In the genomic region with DNA sequence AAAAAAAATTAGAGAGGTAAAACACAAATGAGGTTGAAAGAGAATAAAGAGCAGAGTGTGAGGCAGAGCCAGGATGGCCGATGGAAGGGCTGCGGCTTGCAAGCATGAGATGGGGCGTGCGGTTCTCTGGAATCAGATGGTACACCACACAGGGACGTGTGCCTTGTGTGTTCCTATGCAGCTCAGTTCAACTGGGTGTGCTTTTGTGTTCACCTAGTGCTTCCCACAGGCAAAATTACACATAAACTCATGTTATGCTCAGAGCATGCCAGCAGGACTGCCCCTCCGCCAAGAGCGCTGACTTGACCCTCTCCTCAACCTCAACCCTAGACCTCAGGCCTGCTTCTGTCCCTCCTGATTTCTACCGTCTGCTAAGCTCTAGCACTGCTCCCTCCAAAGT, we compare ENCODE assay signal across 20 cellular contexts. TPM values are rescaled to one million over a fixed set of nuclear protein-coding genes. Genes with fewer than 3 reads are reported as not detected.
"Had no signal": no experiment of that assay in that cellular context is flagged by ENCODE, and none has a peak within 500 bp of the region (broad histone marks: within the 10 kb centered on the region; RNA-seq: fewer than 3 reads in every experiment).

No MANE protein-coding gene starts in this region.

- H3K4me1 ChIP-seq: foreskin keratinocyte, upper lobe of right lung had no signal

- H3K27me3 ChIP-seq: foreskin keratinocyte, ovary, upper lobe of right lung had no signal

- H3K4me3 ChIP-seq: ovary, thoracic aorta, upper lobe of right lung had no signal

- DNase-seq: activated CD4-positive, alpha-beta T cell treated with anti-CD3 and anti-CD28 coated beads for 1 hour; activated CD4-positive, alpha-beta T cell treated with anti-CD3 and anti-CD28 coated beads, Interleukin-2, amount 50 U/mL, for 48 hours; activated effector memory CD4-positive, alpha-beta T cell treated with anti-CD3 and anti-CD28 coated beads, Interleukin-2, amount 50 U/mL, for 16 hours; activated T-cell treated with anti-CD3 and anti-CD28 coated beads, Interleukin-2, amount 50 U/mL, for 4 hours; cortex of kidney; effector CD4-positive, alpha-beta T cell; foreskin keratinocyte; glutamatergic neuron; hypothalamus; mesendoderm; ovary; T-cell; T1000; upper lobe of right lung had no signal

- H3K4me3 Mint-ChIP-seq: activated T-cell treated with anti-CD3 and anti-CD28 coated beads, Interleukin-2, amount 50 U/mL, for 4 hours; neural crest cell; T-cell had no signal

- H3K9me3 Mint-ChIP-seq: activated naive CD4-positive, alpha-beta T cell treated with anti-CD3 and anti-CD28 coated beads, Interleukin-2, amount 50 U/mL, for 72 hours; activated T-cell treated with anti-CD3 and anti-CD28 coated beads, Interleukin-2, amount 50 U/mL, for 4 hours; neural crest cell; T-cell had no signal

- H3K36me3 ChIP-seq: ovary had no signal

- H3K27me3 Mint-ChIP-seq: T-cell had no signal

- H3K4me1 Mint-ChIP-seq: neural crest cell had no signal

- H3K9me3 ChIP-seq: ovary, thoracic aorta, upper lobe of right lung had no signal

- H3K27ac ChIP-seq: foreskin keratinocyte, ovary, thoracic aorta, upper lobe of right lung, VCaP had no signal

- ATAC-seq: activated naive CD4-positive, alpha-beta T cell treated with anti-CD3 and anti-CD28 coated beads, Interleukin-2, amount 50 U/mL, for 72 hours; activated T-cell treated with anti-CD3 and anti-CD28 coated beads, Interleukin-2, amount 50 U/mL, for 4 hours; foreskin keratinocyte; sciatic nerve; T-cell; upper lobe of right lung had no signal

RNA-seq across cellular contexts. Expression of a gene that starts 45.9 kb away (rescaled TPM):
- total RNA-seq: foreskin keratinocyte, liver, neural crest cell, thoracic aorta, upper lobe of right lung had no signal
